8 cellular contexts compared by ENCODE assay signal in the genomic region with DNA sequence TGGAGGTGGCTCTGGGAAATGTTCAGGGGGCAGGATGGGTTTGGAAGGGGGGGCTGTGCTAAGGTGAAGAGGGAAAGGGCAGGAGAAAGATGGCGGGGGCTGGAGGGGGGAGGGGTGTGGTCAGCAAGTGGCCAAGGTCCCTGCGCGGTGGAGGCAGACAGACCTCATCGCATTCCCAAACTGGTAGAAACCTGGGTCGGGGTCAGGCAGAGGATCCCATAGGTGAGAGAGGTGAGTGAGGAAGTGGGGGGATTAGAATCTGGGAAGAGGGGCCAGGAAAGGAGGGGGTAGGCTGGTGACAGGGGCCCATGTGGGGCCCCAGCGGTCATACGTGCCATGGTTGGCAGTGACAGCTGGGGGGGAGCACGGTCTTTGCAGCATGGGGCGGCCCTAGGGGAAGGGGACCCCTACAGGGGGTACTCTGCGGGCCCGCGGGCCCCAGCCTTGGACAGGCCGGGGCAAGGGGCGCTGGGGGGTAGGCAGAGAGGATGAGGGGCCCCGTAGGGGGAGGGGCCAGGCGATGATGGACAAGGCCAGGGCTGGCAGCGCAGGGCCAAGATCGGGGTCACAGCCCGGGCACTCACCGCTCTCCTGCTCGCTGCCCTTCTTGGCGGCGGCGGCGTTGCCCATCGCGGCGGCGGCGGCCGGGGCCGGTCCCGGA. TPM values are rescaled to one million over a fixed set of nuclear protein-coding genes. Genes with fewer than 3 reads are reported as not detected.
A peak's percentile ranks its signal among the peaks of the same experiment; 100 is the strongest.
DNase-seq lines count a peak whose midpoint lies in the region; ATAC-seq and TF ChIP-seq lines count a peak whose summit lies in the region.
"Had no signal": no experiment of that assay in that cellular context is flagged by ENCODE, and none has a peak within 500 bp of the region (broad histone marks: within the 10 kb centered on the region; RNA-seq: fewer than 3 reads in every experiment).

No MANE protein-coding gene starts in this region.

- peak overlapping the region; percentile 40 for H3K9ac ChIP-seq in HUES6 (ENCODE audit: low read length)

- H3K4me3 ChIP-seq in HUES6 (ENCODE audit: low read depth, low read length) (peak overlapping the region; percentile 75), adrenal gland (peak overlapping the region; percentile 67 to 95 (median 80)), iPS-18c (ENCODE audit: insufficient read depth, low read depth, low read length) (peak overlapping the region; percentile 57)

- DNase-seq in adrenal gland (peak; percentile 55 to 78 (median 65)), pons (ENCODE audit: low spot score) (no peak)

- H3K27me3 ChIP-seq in HUES6 (ENCODE audit: control insufficient read depth, insufficient read depth, low read length) (no peaks in the 10 kb centered on the region), adrenal gland (no peaks in the 10 kb centered on the region)

- peaks cover 47% of the 10 kb centered on the region for H3K4me1 Mint-ChIP-seq in stimulated activated memory B cell treated with anti-CD40 and anti-IgM and Interleukin-4, amounts not matched to agents 10 μg/mL and 1 μg/mL and 100 μg/mL, for 72 hours

- H3K4me3 Mint-ChIP-seq in stimulated activated memory B cell treated with anti-CD40 and anti-IgM and Interleukin-4, amounts not matched to agents 10 μg/mL and 1 μg/mL and 100 μg/mL, for 72 hours, result peak overlapping the region; percentile 91

- WGBS in adrenal gland, 4 donors, result 0 to 1% (median 1%) methylated on average over 12 to 33 of the region's 33 CpGs

- peaks cover 15% of the 10 kb centered on the region for H3K36me3 ChIP-seq in HUES6 (ENCODE audit: control insufficient read depth, insufficient read depth, low read length)
- H3K36me3 ChIP-seq in adrenal gland (replicated peaks in 1 of 2), result no peaks in the 10 kb centered on the region

- H3K36me3 Mint-ChIP-seq in stimulated activated memory B cell treated with anti-CD40 and anti-IgM and Interleukin-4, amounts not matched to agents 10 μg/mL and 1 μg/mL and 100 μg/mL, for 72 hours, result no peaks in the 10 kb centered on the region

- TF ChIP-seq CTCF in adrenal gland (IDR thresholded peaks at IDR 0.05), result no peak

- intact Hi-C loops in adrenal gland (cut with DNase I), result no loop called here

- H3K4me1 ChIP-seq in HUES6 (ENCODE audit: control insufficient read depth, insufficient read depth, low read length) (peaks cover 32% of the 10 kb centered on the region), adrenal gland (replicated peaks in 1 of 2) (peaks cover 54 to 70% of the 10 kb centered on the region in 2 donors)

- H3K9me3 ChIP-seq in HUES6 (ENCODE audit: control insufficient read depth, insufficient read depth, low read depth, low read length), result no peaks in the 10 kb centered on the region
- H3K9me3 ChIP-seq in adrenal gland (replicated peaks in 1 of 3), result no peaks in the 10 kb centered on the region
- no peaks in the 10 kb centered on the region for H3K9me3 ChIP-seq in iPS-18c (ENCODE audit: control insufficient read depth, insufficient read depth, low read length)

- H3K27me3 Mint-ChIP-seq in stimulated activated memory B cell treated with anti-CD40 and anti-IgM and Interleukin-4, amounts not matched to agents 10 μg/mL and 1 μg/mL and 100 μg/mL, for 72 hours, result no peaks in the 10 kb centered on the region

- H3K9me3 Mint-ChIP-seq in stimulated activated memory B cell treated with anti-CD40 and anti-IgM and Interleukin-4, amounts not matched to agents 10 μg/mL and 1 μg/mL and 100 μg/mL, for 72 hours, result no peaks in the 10 kb centered on the region

- peak; percentile 8 for ATAC-seq in GM21360 (IDR thresholded peaks at IDR 0.05; ENCODE audit: unreplicated experiment)
- peak; percentile 26 for ATAC-seq in stimulated activated memory B cell treated with anti-CD40 and anti-IgM and Interleukin-4, amounts not matched to agents 10 μg/mL and 1 μg/mL and 100 μg/mL, for 72 hours
- ATAC-seq in GM21367 (IDR thresholded peaks at IDR 0.05; ENCODE audit: unreplicated experiment), result no peak

- H3K27ac Mint-ChIP-seq in stimulated activated memory B cell treated with anti-CD40 and anti-IgM and Interleukin-4, amounts not matched to agents 10 μg/mL and 1 μg/mL and 100 μg/mL, for 72 hours, result peak overlapping the region; percentile 80

- TF ChIP-seq POLR2A in adrenal gland (IDR thresholded peaks at IDR 0.05), result no peak

- H3K27ac ChIP-seq in HUES6 (ENCODE audit: low read depth, low read length) (no peak overlapping the region), adrenal gland (peak overlapping the region; percentile 32 to 100 (median 86))

RNA-seq across cellular contexts. Expression of a gene that starts 0.5 kb away (rescaled TPM):
- total RNA-seq in adrenal gland, result 100 to 1,000 TPM; 106 to 457 (median 189) TPM
- 100 to 1,000 TPM; 145 to 352 (median 155) TPM for polyA plus RNA-seq in adrenal gland

RNA-seq across cellular contexts. Expression of a gene that starts 19.3 kb away (rescaled TPM):
- 1 to 10 TPM in 7 of 8 donors, under 1 TPM in 1; 0.48 to 8.2 (median 2.2) TPM for total RNA-seq in adrenal gland
- polyA plus RNA-seq in adrenal gland, result 1 to 10 TPM in 1 of 3 donors, under 1 TPM in 2; 0.72 to 1.6 (median 0.74) TPM

RNA-seq across cellular contexts. Expression of a gene that starts 26.5 kb away (rescaled TPM):
- total RNA-seq in adrenal gland, result 10 to 100 TPM; 13.2 to 40.6 (median 27.2) TPM
- 10 to 100 TPM; 10.0 to 41.9 (median 28.4) TPM for polyA plus RNA-seq in adrenal gland

RNA-seq across cellular contexts. Expression of a gene that starts 31.5 kb away (rescaled TPM):
- total RNA-seq in adrenal gland, result not detected
- polyA plus RNA-seq in adrenal gland, result not detected
- total RNA-seq: subcutaneous adipose tissue had no signal

RNA-seq across cellular contexts. Expression of a gene that starts 44.5 kb away (rescaled TPM):
- total RNA-seq in adrenal gland, result 10 to 100 TPM in 2 of 8 donors, 1 to 10 TPM in 6; 2.4 to 87.9 (median 3.2) TPM
- polyA plus RNA-seq in adrenal gland, result 1 to 10 TPM; 1.7 to 9.8 (median 4.0) TPM
